In the genomic region with DNA sequence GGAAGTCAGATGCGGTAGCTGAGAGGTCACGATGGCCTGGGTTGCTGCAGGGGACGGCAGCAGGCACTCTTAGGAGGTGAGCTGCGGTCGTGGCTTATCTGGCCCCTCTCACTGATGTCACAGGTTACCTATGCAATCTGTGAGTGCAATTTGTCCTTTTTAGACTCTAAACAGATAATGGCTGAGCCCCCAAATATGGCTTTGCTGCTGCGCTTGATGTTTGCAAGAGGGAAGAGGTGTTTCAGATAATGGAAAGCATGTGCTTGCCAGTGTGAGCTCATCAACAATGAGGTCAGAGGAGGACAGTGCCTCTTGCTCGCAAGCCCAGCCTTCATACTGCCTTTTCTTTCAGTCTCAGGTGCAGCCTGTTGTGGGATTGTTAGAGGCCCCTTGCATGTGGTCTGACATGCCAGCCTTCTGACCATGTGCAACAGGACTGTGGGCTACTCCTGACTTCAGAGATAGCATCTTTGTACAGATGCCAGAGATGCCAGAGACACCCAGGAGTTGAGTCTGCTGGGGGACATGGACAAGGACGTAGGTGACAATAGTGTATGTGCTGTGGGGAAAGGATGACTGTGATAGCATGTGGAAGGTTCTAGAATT, we compare ENCODE assay signal across 2 cellular contexts.
TF ChIP-seq lines count a peak whose summit lies in the region.

No MANE protein-coding gene starts in this region.

TF ChIP-seq in HEK293, 187 proteins besides CTCF, POLR2A, EP300 and RAD21:
- TF ChIP-seq PRDM2 (tag by site-specific recombination; IDR thresholded peaks at IDR 0.05; ENCODE audit: borderline replicate concordance) (no peak), ZNF629 (tag by site-specific recombination; IDR thresholded peaks at IDR 0.05) (peak; percentile 25; the same call in 1 of the 2 replicates), OVOL3 (tag by site-specific recombination; IDR thresholded peaks at IDR 0.05) (no peak)

TF ChIP-seq in GM12878, 131 proteins besides CTCF, POLR2A, EP300 and RAD21 (continued from another document):
- TF ChIP-seq, protein P1, sequence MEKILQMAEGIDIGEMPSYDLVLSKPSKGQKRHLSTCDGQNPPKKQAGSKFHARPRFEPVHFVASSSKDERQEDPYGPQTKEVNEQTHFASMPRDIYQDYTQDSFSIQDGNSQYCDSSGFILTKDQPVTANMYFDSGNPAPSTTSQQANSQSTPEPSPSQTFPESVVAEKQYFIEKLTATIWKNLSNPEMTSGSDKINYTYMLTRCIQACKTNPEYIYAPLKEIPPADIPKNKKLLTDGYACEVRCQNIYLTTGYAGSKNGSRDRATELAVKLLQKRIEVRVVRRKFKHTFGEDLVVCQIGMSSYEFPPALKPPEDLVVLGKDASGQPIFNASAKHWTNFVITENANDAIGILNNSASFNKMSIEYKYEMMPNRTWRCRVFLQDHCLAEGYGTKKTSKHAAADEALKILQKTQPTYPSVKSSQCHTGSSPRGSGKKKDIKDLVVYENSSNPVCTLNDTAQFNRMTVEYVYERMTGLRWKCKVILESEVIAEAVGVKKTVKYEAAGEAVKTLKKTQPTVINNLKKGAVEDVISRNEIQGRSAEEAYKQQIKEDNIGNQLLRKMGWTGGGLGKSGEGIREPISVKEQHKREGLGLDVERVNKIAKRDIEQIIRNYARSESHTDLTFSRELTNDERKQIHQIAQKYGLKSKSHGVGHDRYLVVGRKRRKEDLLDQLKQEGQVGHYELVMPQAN (conservative IDR thresholded peaks at IDR 0.05): no peak
- TF ChIP-seq CBX3 (IDR thresholded peaks at IDR 0.05; ENCODE audit: borderline replicate concordance, low read depth) (no peak), NR2C1 (IDR thresholded peaks at IDR 0.05) (no peak), RCOR1 (conservative IDR thresholded peaks at IDR 0.05; ENCODE audit: low read depth, low read length) (no peak), WRNIP1 (IDR thresholded peaks at IDR 0.05; ENCODE audit: borderline replicate concordance, low read depth, low read length) (no peak), NFXL1 (IDR thresholded peaks at IDR 0.05; ENCODE audit: borderline replicate concordance) (no peak), BMI1 (IDR thresholded peaks at IDR 0.05; ENCODE audit: borderline replicate concordance) (no peak), CEBPZ (IDR thresholded peaks at IDR 0.05; ENCODE audit: low read depth, low read length) (no peak), ZNF592 (IDR thresholded peaks at IDR 0.05) (no peak), CREB1 (IDR thresholded peaks at IDR 0.05; ENCODE audit: low read depth) (no peak), PBX3 (IDR thresholded peaks at IDR 0.05; ENCODE audit: insufficient replicate concordance, low read depth, low read length) (no peak)
- TF ChIP-seq, protein P2, sequence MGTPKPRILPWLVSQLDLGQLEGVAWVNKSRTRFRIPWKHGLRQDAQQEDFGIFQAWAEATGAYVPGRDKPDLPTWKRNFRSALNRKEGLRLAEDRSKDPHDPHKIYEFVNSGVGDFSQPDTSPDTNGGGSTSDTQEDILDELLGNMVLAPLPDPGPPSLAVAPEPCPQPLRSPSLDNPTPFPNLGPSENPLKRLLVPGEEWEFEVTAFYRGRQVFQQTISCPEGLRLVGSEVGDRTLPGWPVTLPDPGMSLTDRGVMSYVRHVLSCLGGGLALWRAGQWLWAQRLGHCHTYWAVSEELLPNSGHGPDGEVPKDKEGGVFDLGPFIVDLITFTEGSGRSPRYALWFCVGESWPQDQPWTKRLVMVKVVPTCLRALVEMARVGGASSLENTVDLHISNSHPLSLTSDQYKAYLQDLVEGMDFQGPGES (IDR thresholded peaks at IDR 0.05): no peak
